33 cellular contexts compared by ENCODE assay signal in genomic region chr16:12484987-12485386, GRCh38.
"Had no signal": no experiment of that assay in that cellular context is flagged by ENCODE, and none has a peak within 500 bp of the region (broad histone marks: within the 10 kb centered on the region; RNA-seq: fewer than 3 reads in every experiment).

No MANE protein-coding gene starts in this region.

- H3K27me3 ChIP-seq: ascending aorta, brain microvascular endothelial cell, gastrocnemius medialis, sigmoid colon, testis, uterus had no signal

- H3K9me3 Mint-ChIP-seq: activated B cell treated with CpG ODN at 0.5 μM for 24 hours; activated CD8-positive, alpha-beta T cell treated with anti-CD3 and anti-CD28 coated beads for 36 hours; activated naive CD4-positive, alpha-beta T cell treated with anti-CD3 and anti-CD28 coated beads for 36 hours; activated naive CD8-positive, alpha-beta T cell treated with anti-CD3 and anti-CD28 coated beads for 36 hours; effector memory CD8-positive, alpha-beta T cell; neural crest cell; T-helper 2 cell treated with Interferon-gamma antibody and Interleukin-4, amounts not matched to agents 5 μg/mL and 100 μg/mL, for 36 hours had no signal

- H3K4me1 Mint-ChIP-seq: neural crest cell had no signal

- H3K4me3 ChIP-seq: ascending aorta, coronary artery, gastrocnemius medialis, psoas muscle, sigmoid colon, smooth muscle cell, testis, uterus had no signal

- H3K4me3 Mint-ChIP-seq: activated B cell treated with CpG ODN at 0.5 μM for 24 hours; activated CD8-positive, alpha-beta T cell treated with anti-CD3 and anti-CD28 coated beads for 36 hours; activated naive CD4-positive, alpha-beta T cell treated with anti-CD3 and anti-CD28 coated beads for 36 hours; activated naive CD8-positive, alpha-beta T cell treated with anti-CD3 and anti-CD28 coated beads for 36 hours; effector memory CD8-positive, alpha-beta T cell; naive thymus-derived CD4-positive, alpha-beta T cell; neural crest cell; T-helper 2 cell treated with Interferon-gamma antibody and Interleukin-4, amounts not matched to agents 5 μg/mL and 100 μg/mL, for 36 hours had no signal

- H3K27ac ChIP-seq: ascending aorta, brain microvascular endothelial cell, coronary artery, gastrocnemius medialis, parathyroid adenoma, psoas muscle, sigmoid colon, testis, uterus had no signal

- H3K27me3 Mint-ChIP-seq: activated B cell treated with CpG ODN at 0.5 μM for 24 hours; activated CD8-positive, alpha-beta T cell treated with anti-CD3 and anti-CD28 coated beads for 36 hours; activated naive CD8-positive, alpha-beta T cell treated with anti-CD3 and anti-CD28 coated beads for 36 hours; effector memory CD8-positive, alpha-beta T cell; naive thymus-derived CD4-positive, alpha-beta T cell had no signal

- DNase-seq: activated B cell treated with CpG ODN at 0.5 μM for 24 hours; activated CD4-positive, alpha-beta T cell treated with anti-CD3 and anti-CD28 coated beads, Interleukin-2, amount 50 U/mL, for 1 hour; activated CD8-positive, alpha-beta T cell treated with anti-CD3 and anti-CD28 coated beads for 36 hours; activated effector memory CD4-positive, alpha-beta T cell treated with Interleukin-2 at 50 U/mL for 16 hours; activated naive CD4-positive, alpha-beta T cell treated with anti-CD3 and anti-CD28 coated beads for 36 hours; activated naive CD8-positive, alpha-beta T cell treated with anti-CD3 and anti-CD28 coated beads for 36 hours; brain microvascular endothelial cell; effector memory CD8-positive, alpha-beta T cell; erythroblast; gastrocnemius medialis; head of caudate nucleus; hippocampal formation; left colon; midbrain; naive thymus-derived CD4-positive, alpha-beta T cell; nucleus accumbens; psoas muscle; sigmoid colon; stimulated activated CD4-positive, alpha-beta T cell treated with anti-CD3 and anti-CD28 coated beads, Interleukin-1b, Interleukin-23, amount 100 ng/mL, for 48 hours; stimulated activated CD4-positive, alpha-beta T cell treated with anti-CD3 and anti-CD28 coated beads, Interleukin-4, amount 100 ng/mL, for 4 hours; stimulated activated CD8-positive, alpha-beta memory T cell treated with anti-CD3 and anti-CD28 coated beads, Interleukin-4, amount 100 ng/mL, for 48 hours; stimulated activated naive CD4-positive, alpha-beta T cell; T-helper 1 cell; testis; trophoblast cell; uterus had no signal

- FAIRE-seq: keratinocyte had no signal

- H3K9me3 ChIP-seq: ascending aorta, gastrocnemius medialis, psoas muscle, sigmoid colon, testis, uterus had no signal

- H3K4me1 ChIP-seq: ascending aorta, gastrocnemius medialis, psoas muscle, testis, uterus had no signal

- ATAC-seq: activated CD8-positive, alpha-beta T cell treated with anti-CD3 and anti-CD28 coated beads for 36 hours; effector memory CD8-positive, alpha-beta T cell; gastrocnemius medialis; naive thymus-derived CD4-positive, alpha-beta T cell; psoas muscle had no signal

- H3K36me3 ChIP-seq: brain microvascular endothelial cell, gastrocnemius medialis, sigmoid colon, uterus had no signal

- H3K27ac Mint-ChIP-seq: activated B cell treated with CpG ODN at 0.5 μM for 24 hours; activated CD8-positive, alpha-beta T cell treated with anti-CD3 and anti-CD28 coated beads for 36 hours; activated naive CD4-positive, alpha-beta T cell treated with anti-CD3 and anti-CD28 coated beads for 36 hours; activated naive CD8-positive, alpha-beta T cell treated with anti-CD3 and anti-CD28 coated beads for 36 hours; effector memory CD8-positive, alpha-beta T cell; T-helper 2 cell treated with Interferon-gamma antibody and Interleukin-4, amounts not matched to agents 5 μg/mL and 100 μg/mL, for 36 hours had no signal
